17 cellular contexts compared by ENCODE assay signal in genomic region chr4:176708771-176709311, GRCh38.
"Had no signal": no experiment of that assay in that cellular context is flagged by ENCODE, and none has a peak within 500 bp of the region (broad histone marks: within the 10 kb centered on the region; RNA-seq: fewer than 3 reads in every experiment).

No MANE protein-coding gene starts in this region.

- ATAC-seq: activated CD4-positive, alpha-beta T cell treated with anti-CD3 and anti-CD28 coated beads for 36 hours; activated CD8-positive, alpha-beta memory T cell treated with anti-CD3 and anti-CD28 coated beads, Interleukin-2, amount 10 ng/mL, durations not matched to agents 7 days and 5 days; gastrocnemius medialis; left colon; lower lobe of right lung; stimulated activated naive CD8-positive, alpha-beta T cell treated with anti-CD3 and anti-CD28 coated beads, Interleukin-15, Interleukin-2, amounts not matched to agents 100 U/mL and 50 U/mL, for 24 hours had no signal

- H3K9me3 ChIP-seq: gastrocnemius medialis, heart left ventricle, lower lobe of right lung, prostate gland, suprapubic skin had no signal

- H3K27me3 ChIP-seq: gastrocnemius medialis, heart left ventricle, suprapubic skin had no signal

- H3K4me1 ChIP-seq: lower lobe of right lung, prostate gland, suprapubic skin had no signal

- H3K36me3 ChIP-seq: gastrocnemius medialis, lower lobe of right lung, prostate gland, suprapubic skin, WERI-Rb-1 had no signal

- H3K4me3 ChIP-seq: gastrocnemius medialis, heart left ventricle, lower lobe of right lung, prostate gland, suprapubic skin had no signal

- DNase-seq: activated CD4-positive, alpha-beta memory T cell treated with anti-CD3 and anti-CD28 coated beads for 36 hours; activated CD4-positive, alpha-beta T cell treated with anti-CD3 and anti-CD28 coated beads for 36 hours; activated CD8-positive, alpha-beta memory T cell treated with anti-CD3 and anti-CD28 coated beads, Interleukin-2, amount 10 ng/mL, durations not matched to agents 7 days and 5 days; activated naive CD4-positive, alpha-beta T cell treated with anti-CD3 and anti-CD28 coated beads, Interleukin-2, amount 10 ng/mL, durations not matched to agents 7 days and 5 days; activated T-cell treated with anti-CD3 and anti-CD28 coated beads, Interleukin-2, amount 50 U/mL, for 1 hour; gastrocnemius medialis; heart left ventricle; immature natural killer cell; left colon; lower lobe of right lung; right cardiac atrium; small intestine; stimulated activated naive CD8-positive, alpha-beta T cell treated with anti-CD3 and anti-CD28 coated beads, Interleukin-15, Interleukin-2, amounts not matched to agents 100 U/mL and 50 U/mL, for 24 hours; trophoblast cell; WERI-Rb-1 had no signal

- H3K27ac ChIP-seq: gastrocnemius medialis, lower lobe of right lung, prostate gland, suprapubic skin, WERI-Rb-1 had no signal
